In genomic region chr6:125985522-125985921, GRCh38 we compare ENCODE assay signal across 11 cellular contexts. TPM values are rescaled to one million over a fixed set of nuclear protein-coding genes. Genes with fewer than 3 reads are reported as not detected.
DNase-seq lines count a peak whose midpoint lies in the region; ATAC-seq and TF ChIP-seq lines count a peak whose summit lies in the region.
"Had no signal": no experiment of that assay in that cellular context is flagged by ENCODE, and none has a peak within 500 bp of the region (broad histone marks: within the 10 kb centered on the region; RNA-seq: fewer than 3 reads in every experiment).

No MANE protein-coding gene starts in this region.

- H3K27me3 Mint-ChIP-seq in activated naive CD8-positive, alpha-beta T cell treated with anti-CD3 and anti-CD28 coated beads, Interleukin-2, amount 10 ng/mL, durations not matched to agents 7 days and 5 days, result no peaks in the 10 kb centered on the region
- no peaks in the 10 kb centered on the region for H3K27me3 Mint-ChIP-seq in natural killer cell (ENCODE audit: low read depth in 2 of 2)
- H3K27me3 Mint-ChIP-seq: memory B cell had no signal

- peak overlapping the region in 1 of 2 donors; percentile 91 for H3K9ac ChIP-seq in liver (ENCODE audit: low read depth in 1 of 2, low read length in 2 of 2)

- peaks cover 9% of the 10 kb centered on the region for H3K4me1 Mint-ChIP-seq in activated naive CD8-positive, alpha-beta T cell treated with anti-CD3 and anti-CD28 coated beads, Interleukin-2, amount 10 ng/mL, durations not matched to agents 7 days and 5 days
- no peaks in the 10 kb centered on the region for H3K4me1 Mint-ChIP-seq in natural killer cell
- H3K4me1 Mint-ChIP-seq: stimulated activated effector memory CD8-positive, alpha-beta T cell treated with anti-CD3 and anti-CD28 coated beads, Interleukin-12 subunit alpha, Interleukin-12 subunit beta, amount 100 ng/mL, for 72 hours had no signal

- peak overlapping the region; percentile 31 for H3K4me3 Mint-ChIP-seq in activated naive CD8-positive, alpha-beta T cell treated with anti-CD3 and anti-CD28 coated beads, Interleukin-2, amount 10 ng/mL, durations not matched to agents 7 days and 5 days
- H3K4me3 Mint-ChIP-seq in natural killer cell, result no peak overlapping the region
- H3K4me3 Mint-ChIP-seq: memory B cell; stimulated activated effector memory CD8-positive, alpha-beta T cell treated with anti-CD3 and anti-CD28 coated beads, Interleukin-12 subunit alpha, Interleukin-12 subunit beta, amount 100 ng/mL, for 72 hours had no signal

- no peak for TF ChIP-seq CTCF in left ventricle myocardium inferior (IDR thresholded peaks at IDR 0.05; ENCODE audit: borderline replicate concordance)
- TF ChIP-seq CTCF in liver (IDR thresholded peaks at IDR 0.05; ENCODE audit: low read depth, low read length, missing input control), result no peak
- TF ChIP-seq CTCF in uterus (IDR thresholded peaks at IDR 0.05), result no peak
- no peak for TF ChIP-seq CTCF in natural killer cell (IDR thresholded peaks at IDR 0.05)

- H3K27ac Mint-ChIP-seq in activated naive CD8-positive, alpha-beta T cell treated with anti-CD3 and anti-CD28 coated beads, Interleukin-2, amount 10 ng/mL, durations not matched to agents 7 days and 5 days, result no peak overlapping the region
- H3K27ac Mint-ChIP-seq in natural killer cell, result no peak overlapping the region
- H3K27ac Mint-ChIP-seq: memory B cell; stimulated activated effector memory CD8-positive, alpha-beta T cell treated with anti-CD3 and anti-CD28 coated beads, Interleukin-12 subunit alpha, Interleukin-12 subunit beta, amount 100 ng/mL, for 72 hours had no signal

- H3K36me3 ChIP-seq in left ventricle myocardium inferior (no peaks in the 10 kb centered on the region), liver (ENCODE audit: control insufficient read depth in 4 of 4, insufficient read depth in 3 of 4, low read depth in 1 of 4, low read length in 3 of 4) (no peaks in the 10 kb centered on the region), uterus (no peaks in the 10 kb centered on the region)

- H3K9me3 ChIP-seq in left ventricle myocardium inferior (replicated peaks) (no peaks in the 10 kb centered on the region), liver (ENCODE audit: control insufficient read depth in 4 of 4, low read length in 3 of 4) (no peaks in the 10 kb centered on the region), uterus (no peaks in the 10 kb centered on the region)

- TF ChIP-seq POLR2A in uterus (IDR thresholded peaks at IDR 0.05), result no peak

- peak overlapping the region; percentile 81 for H3K27ac ChIP-seq in left ventricle myocardium inferior (replicated peaks)
- H3K27ac ChIP-seq in liver (ENCODE audit: low read depth in 1 of 2, low read length in 2 of 2), result peak overlapping the region; percentile 82 to 90
- H3K27ac ChIP-seq in uterus, result peak overlapping the region; percentile 80 to 82

- no peaks in the 10 kb centered on the region for H3K36me3 Mint-ChIP-seq in activated naive CD8-positive, alpha-beta T cell treated with anti-CD3 and anti-CD28 coated beads, Interleukin-2, amount 10 ng/mL, durations not matched to agents 7 days and 5 days
- H3K36me3 Mint-ChIP-seq in natural killer cell, result no peaks in the 10 kb centered on the region
- H3K36me3 Mint-ChIP-seq: memory B cell; stimulated activated effector memory CD8-positive, alpha-beta T cell treated with anti-CD3 and anti-CD28 coated beads, Interleukin-12 subunit alpha, Interleukin-12 subunit beta, amount 100 ng/mL, for 72 hours had no signal

- whole genome bisulfite sequencing in liver, result 49% methylated on average over 4 of the region's 4 CpGs

- intact Hi-C loops in left ventricle myocardium inferior (cut with micrococcal nuclease) (no loop called here), Right ventricle myocardium inferior (cut with DNase I) (no loop called here), uterus (cut with DNase I; ENCODE audit: low total_unique reads) (no loop called here), natural killer cell (cut with micrococcal nuclease) (no loop called here)

- H3K9me3 Mint-ChIP-seq in activated naive CD8-positive, alpha-beta T cell treated with anti-CD3 and anti-CD28 coated beads, Interleukin-2, amount 10 ng/mL, durations not matched to agents 7 days and 5 days, result no peaks in the 10 kb centered on the region
- H3K9me3 Mint-ChIP-seq in natural killer cell, result no peaks in the 10 kb centered on the region
- H3K9me3 Mint-ChIP-seq: memory B cell; stimulated activated effector memory CD8-positive, alpha-beta T cell treated with anti-CD3 and anti-CD28 coated beads, Interleukin-12 subunit alpha, Interleukin-12 subunit beta, amount 100 ng/mL, for 72 hours had no signal

- no peaks in the 10 kb centered on the region for H3K27me3 ChIP-seq in left ventricle myocardium inferior (ENCODE audit: low read depth)
- H3K27me3 ChIP-seq in liver (ENCODE audit: control insufficient read depth in 4 of 4, insufficient read depth in 4 of 4, low read length in 3 of 4), result no peaks in the 10 kb centered on the region
- no peaks in the 10 kb centered on the region for H3K27me3 ChIP-seq in uterus

- TF ChIP-seq RAD21 in liver (IDR thresholded peaks at IDR 0.05), result no peak

- no peak for DNase-seq in left ventricle myocardium inferior
- DNase-seq in Right ventricle myocardium inferior (ENCODE audit: missing footprints), result no peak
- DNase-seq in activated naive CD8-positive, alpha-beta T cell treated with anti-CD3 and anti-CD28 coated beads, Interleukin-2, amount 10 ng/mL, durations not matched to agents 7 days and 5 days, result no peak
- DNase-seq in uterus, result no peak
- no peak for DNase-seq in natural killer cell
- no peak for DNase-seq in iPS-NIHi7 (ENCODE audit: extremely low spot score)
- DNase-seq: activated naive CD4-positive, alpha-beta T cell treated with anti-CD3 and anti-CD28 coated beads, Interleukin-2, amount 50 U/mL, for 16 hours had no signal

- POLR2A ChIA-PET in activated naive CD8-positive, alpha-beta T cell treated with anti-CD3 and anti-CD28 coated beads, Interleukin-2, amount 10 ng/mL, durations not matched to agents 7 days and 5 days (lab: Charles Lee), result interaction anchor here (1.1 to 4.8 kb wide), 7 partner anchors 9 to 204 kb away, joined by 3 to 37 read pairs (median 6); partner anchors contain the start of gene NCOA7

- H3K4me1 ChIP-seq in left ventricle myocardium inferior, result peaks cover 26% of the 10 kb centered on the region
- peaks cover 6 to 31% (median 24%) of the 10 kb centered on the region in 4 donors for H3K4me1 ChIP-seq in liver (ENCODE audit: control insufficient read depth in 4 of 4, insufficient read depth in 4 of 4, low read length in 3 of 4)
- no peaks in the 10 kb centered on the region for H3K4me1 ChIP-seq in uterus

- H3K4me3 ChIP-seq in left ventricle myocardium inferior, result peak overlapping the region; percentile 87
- peak overlapping the region; percentile 80 to 93 (median 85) for H3K4me3 ChIP-seq in liver (ENCODE audit: low read depth in 1 of 3, low read length in 3 of 3)
- peak overlapping the region; percentile 62 to 69 for H3K4me3 ChIP-seq in uterus

- ATAC-seq in Right ventricle myocardium inferior (no peak), natural killer cell (no peak), HG03135 (IDR thresholded peaks at IDR 0.05; ENCODE audit: unreplicated experiment) (no peak)
- no peak for ATAC-seq in activated naive CD8-positive, alpha-beta T cell treated with anti-CD3 and anti-CD28 coated beads, Interleukin-2, amount 10 ng/mL, durations not matched to agents 7 days and 5 days (ENCODE audit: low read depth)

TF ChIP-seq in liver, 16 proteins besides CTCF, POLR2A, EP300 and RAD21:
- TF ChIP-seq REST (IDR thresholded peaks at IDR 0.05) (no peak), HNF4A (conservative IDR thresholded peaks at IDR 0.05) (peak; percentile 35 to 39)

RNA-seq across cellular contexts. Expression of gene TRMT11, which starts 0.8 kb away (rescaled TPM):
- total RNA-seq in left ventricle myocardium inferior, result 9.2 TPM
- 8.0 TPM for total RNA-seq in Right ventricle myocardium inferior
- total RNA-seq in activated naive CD8-positive, alpha-beta T cell treated with anti-CD3 and anti-CD28 coated beads, Interleukin-2, amount 10 ng/mL, durations not matched to agents 7 days and 5 days, result 10 to 100 TPM; 24.7 to 25.1 TPM
- 10 to 100 TPM in 1 of 2 donors, 1 to 10 TPM in 1; 9.9 to 82.3 TPM for total RNA-seq in liver
- 10 to 100 TPM; 10.3 to 24.1 TPM for polyA plus RNA-seq in liver
- 10 to 100 TPM; 21.5 to 69.2 (median 47.8) TPM for total RNA-seq in uterus
- 10 to 100 TPM; 12.2 to 16.6 (median 12.7) TPM for total RNA-seq in natural killer cell

RNA-seq across cellular contexts. Expression of gene HINT3, which starts 29.0 kb away (rescaled TPM):
- total RNA-seq in left ventricle myocardium inferior, result 32.9 TPM
- total RNA-seq in Right ventricle myocardium inferior, result 34.8 TPM
- total RNA-seq in activated naive CD8-positive, alpha-beta T cell treated with anti-CD3 and anti-CD28 coated beads, Interleukin-2, amount 10 ng/mL, durations not matched to agents 7 days and 5 days, result 10 to 100 TPM; 10.6 to 10.8 TPM
- total RNA-seq in liver, result 10 to 100 TPM; 12.1 to 17.4 TPM
- 1 to 10 TPM; 5.6 to 9.2 TPM for polyA plus RNA-seq in liver
- 10 to 100 TPM; 13.1 to 49.3 (median 23.1) TPM for total RNA-seq in uterus
- 10 to 100 TPM in 2 of 3 donors, 1 to 10 TPM in 1; 9.7 to 10.5 (median 10.3) TPM for total RNA-seq in natural killer cell
